In genomic region chr10:62231805-62232204, GRCh38 we compare ENCODE assay signal across 17 cellular contexts. TPM values are rescaled to one million over a fixed set of nuclear protein-coding genes. Genes with fewer than 3 reads are reported as not detected.
DNase-seq lines count a peak whose midpoint lies in the region; ATAC-seq and TF ChIP-seq lines count a peak whose summit lies in the region.
"Had no signal": no experiment of that assay in that cellular context is flagged by ENCODE, and none has a peak within 500 bp of the region (broad histone marks: within the 10 kb centered on the region; RNA-seq: fewer than 3 reads in every experiment).

No MANE protein-coding gene starts in this region.

- no peak overlapping the region for H3K23ac ChIP-seq in mesendoderm (ENCODE audit: low read length)

- no peak overlapping the region for H2BK5ac ChIP-seq in mesendoderm (ENCODE audit: low read length)

- no peaks in the 10 kb centered on the region for H3K9me3 ChIP-seq in WERI-Rb-1 (ENCODE audit: severe bottlenecking)

- H2BK15ac ChIP-seq in mesendoderm (replicated peaks; ENCODE audit: low read depth): no peak overlapping the region

- H3K9me3 Mint-ChIP-seq in stimulated activated effector memory CD8-positive, alpha-beta T cell treated with anti-CD3 and anti-CD28 coated beads, Interleukin-12 subunit alpha, Interleukin-12 subunit beta, amount 100 ng/mL, for 72 hours: no peaks in the 10 kb centered on the region
- H3K9me3 Mint-ChIP-seq: dendritic cell treated with granulocyte-macrophage colony-stimulating factor and Interleukin-4, amounts not matched to agents 40 ng/mL and 50 ng/mL, for 4 days; immature natural killer cell had no signal

- H4K5ac ChIP-seq in mesendoderm (ENCODE audit: low read length): no peak overlapping the region

- no peak for TF ChIP-seq CTCF in WERI-Rb-1 (IDR thresholded peaks at IDR 0.05; ENCODE audit: low read depth, low read length)

- no peak overlapping the region for H4K8ac ChIP-seq in mesendoderm (ENCODE audit: low read depth, low read length)

- no peak overlapping the region for H2AK5ac ChIP-seq in mesendoderm (ENCODE audit: low read length)

- DNase-seq in ACHN (peak; percentile 22), M059J (ENCODE audit: low read depth) (peak; percentile 33), astrocyte of the hippocampus (ENCODE audit: low read depth, low spot score) (peak; percentile 18), mesendoderm (peak; percentile 19), WERI-Rb-1 (no peak)
- DNase-seq in stimulated activated effector memory CD8-positive, alpha-beta T cell treated with anti-CD3 and anti-CD28 coated beads, Interleukin-12 subunit alpha, Interleukin-12 subunit beta, amount 100 ng/mL, for 72 hours (ENCODE audit: low spot score in 2 of 2): no peak
- no peak for DNase-seq in stimulated activated CD4-positive, alpha-beta T cell treated with anti-CD3 and anti-CD28 coated beads, Interleukin-1b, Interleukin-23, amount 100 ng/mL, for 48 hours
- DNase-seq: activated effector memory CD4-positive, alpha-beta T cell treated with anti-CD3 and anti-CD28 coated beads, Interleukin-2, amount 50 U/mL, for 16 hours; glutamatergic neuron; GOT3; immature natural killer cell; midbrain; NCI-H1694; SIG-M5; substantia nigra had no signal

- WGBS in mesendoderm (ENCODE audit: extremely low coverage, insufficient coverage, low lambda C conversion rate): no CpG with 5 or more reads among the region's 4 CpGs

- no peak overlapping the region for H2BK120ac ChIP-seq in mesendoderm (ENCODE audit: low read depth, low read length)

- H3K79me1 ChIP-seq in mesendoderm (ENCODE audit: low read length): no peaks in the 10 kb centered on the region

- H3K4me3 ChIP-seq in mesendoderm (ENCODE audit: low read length) (no peak overlapping the region), WERI-Rb-1 (ENCODE audit: low read depth, low read length) (no peak overlapping the region)

- in situ Hi-C loops in ACHN (cut with HindIII; ENCODE audit: low pct_ligation_motif_present, low pct_unique_long_range_greater_than_20kb, low sequenced_read_pairs): no loop called here

- no peak overlapping the region for H3K4me2 ChIP-seq in mesendoderm (ENCODE audit: low read length)

- no peaks in the 10 kb centered on the region for H3K4me1 ChIP-seq in mesendoderm (ENCODE audit: control insufficient read depth, low read depth, low read length)

- H3K27ac ChIP-seq in mesendoderm (ENCODE audit: low read depth, low read length) (no peak overlapping the region), WERI-Rb-1 (no peak overlapping the region)

- H3K27me3 ChIP-seq in mesendoderm (ENCODE audit: insufficient read depth, low read length, poor library complexity): no peaks in the 10 kb centered on the region
- no peaks in the 10 kb centered on the region for H3K27me3 ChIP-seq in WERI-Rb-1 (ENCODE audit: insufficient read depth, low read depth, severe bottlenecking)

- H3K36me3 ChIP-seq in mesendoderm (ENCODE audit: control insufficient read depth, insufficient read depth, low read length) (no peaks in the 10 kb centered on the region), WERI-Rb-1 (peaks cover 3% of the 10 kb centered on the region)

- no peak overlapping the region for H3K56ac ChIP-seq in mesendoderm (ENCODE audit: low read length)

- no peak overlapping the region for H3K18ac ChIP-seq in mesendoderm (ENCODE audit: low read length)

- H3K27ac Mint-ChIP-seq in stimulated activated effector memory CD8-positive, alpha-beta T cell treated with anti-CD3 and anti-CD28 coated beads, Interleukin-12 subunit alpha, Interleukin-12 subunit beta, amount 100 ng/mL, for 72 hours: no peak overlapping the region
- H3K27ac Mint-ChIP-seq: dendritic cell treated with granulocyte-macrophage colony-stimulating factor and Interleukin-4, amounts not matched to agents 40 ng/mL and 50 ng/mL, for 4 days; immature natural killer cell had no signal

- ATAC-seq in stimulated activated effector memory CD8-positive, alpha-beta T cell treated with anti-CD3 and anti-CD28 coated beads, Interleukin-12 subunit alpha, Interleukin-12 subunit beta, amount 100 ng/mL, for 72 hours: no peak
- no peak for ATAC-seq in HG02678 (IDR thresholded peaks at IDR 0.05; ENCODE audit: unreplicated experiment)

- H3K9ac ChIP-seq in mesendoderm (ENCODE audit: low read length): no peak overlapping the region

- H3K4me3 Mint-ChIP-seq in stimulated activated effector memory CD8-positive, alpha-beta T cell treated with anti-CD3 and anti-CD28 coated beads, Interleukin-12 subunit alpha, Interleukin-12 subunit beta, amount 100 ng/mL, for 72 hours: no peak overlapping the region
- H3K4me3 Mint-ChIP-seq: dendritic cell treated with granulocyte-macrophage colony-stimulating factor and Interleukin-4, amounts not matched to agents 40 ng/mL and 50 ng/mL, for 4 days; immature natural killer cell had no signal

- H3K4me1 Mint-ChIP-seq in stimulated activated effector memory CD8-positive, alpha-beta T cell treated with anti-CD3 and anti-CD28 coated beads, Interleukin-12 subunit alpha, Interleukin-12 subunit beta, amount 100 ng/mL, for 72 hours: no peaks in the 10 kb centered on the region
- H3K4me1 Mint-ChIP-seq: immature natural killer cell had no signal

- H3K79me2 ChIP-seq in mesendoderm (ENCODE audit: control insufficient read depth, insufficient read depth, low read length): no peaks in the 10 kb centered on the region

- H3K36me3 Mint-ChIP-seq in stimulated activated effector memory CD8-positive, alpha-beta T cell treated with anti-CD3 and anti-CD28 coated beads, Interleukin-12 subunit alpha, Interleukin-12 subunit beta, amount 100 ng/mL, for 72 hours: peaks cover 5% of the 10 kb centered on the region
- H3K36me3 Mint-ChIP-seq: immature natural killer cell had no signal

- H3K4ac ChIP-seq in mesendoderm (ENCODE audit: low read depth, low read length): no peak overlapping the region

RNA-seq across cellular contexts. Expression of gene RTKN2, which starts 36.8 kb away (rescaled TPM):
- total RNA-seq in M059J (2014; rRNA removed; shearing (Covaris generic)): 7.9 and 8.4 TPM in 2 replicates
- 12.6 TPM for polyA plus RNA-seq in mesendoderm (2013, experiment 1 of 2)
- polyA plus RNA-seq in mesendoderm (2013, experiment 2 of 2): 13.7 TPM

Comparison
In these comparisons a context has a peak if more than half of its experiments do, and no peak if none do; other contexts are left out.
1. DNase-seq: peak in ACHN (single experiment), M059J (single experiment), astrocyte of the hippocampus (single experiment) and mesendoderm (single experiment); none in stimulated activated effector memory CD8-positive, alpha-beta T cell treated with anti-CD3 and anti-CD28 coated beads, Interleukin-12 subunit alpha, Interleukin-12 subunit beta, amount 100 ng/mL, for 72 hours (0 of 2), stimulated activated CD4-positive, alpha-beta T cell treated with anti-CD3 and anti-CD28 coated beads, Interleukin-1b, Interleukin-23, amount 100 ng/mL, for 48 hours (single experiment) and WERI-Rb-1 (single experiment).